In the genomic region with DNA sequence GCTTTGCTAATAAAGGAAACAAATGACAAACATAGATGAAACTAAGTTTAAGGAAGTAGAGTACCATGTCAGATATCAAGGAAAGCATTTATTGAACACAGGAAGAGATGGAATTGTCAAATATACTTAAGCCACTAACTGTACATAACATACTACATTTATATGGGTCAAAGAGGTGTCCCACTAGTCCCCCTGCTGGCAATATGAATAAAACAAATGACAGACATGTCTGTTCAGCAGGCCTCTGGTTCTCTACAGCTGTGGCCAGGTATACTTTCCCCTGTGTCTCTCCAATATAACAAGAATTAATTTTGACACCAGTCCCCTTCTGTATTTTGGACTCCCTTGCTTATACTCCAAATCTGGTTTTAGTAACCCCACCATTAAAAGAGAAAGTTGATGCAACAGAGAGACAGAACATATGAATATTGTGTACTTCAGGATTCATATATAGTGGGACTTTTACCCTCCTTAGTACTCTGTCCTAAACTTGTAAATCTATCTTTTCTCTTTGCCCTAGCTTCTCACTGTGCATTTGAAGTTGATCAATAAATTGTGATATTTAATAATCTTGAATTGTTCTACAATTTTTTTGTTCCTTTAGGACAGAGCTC, we compare ENCODE assay signal across 8 cellular contexts. TPM values are rescaled to one million over a fixed set of nuclear protein-coding genes. Genes with fewer than 3 reads are reported as not detected.
A peak's percentile ranks its signal among the peaks of the same experiment; 100 is the strongest.
DNase-seq lines count a peak whose midpoint lies in the region; ATAC-seq and TF ChIP-seq lines count a peak whose summit lies in the region.

No MANE protein-coding gene starts in this region.

- H3K27ac ChIP-seq in endodermal cell (ENCODE audit: low read depth, low read length), result no peak overlapping the region

- no peaks in the 10 kb centered on the region for H3K27me3 ChIP-seq in endodermal cell (ENCODE audit: control insufficient read depth, insufficient read depth, low read length, poor library complexity, severe bottlenecking)

- H3K4me1 Mint-ChIP-seq in endodermal cell (no peaks in the 10 kb centered on the region), progenitor cell of endocrine pancreas (ENCODE audit: low read depth) (no peaks in the 10 kb centered on the region)
- no peaks in the 10 kb centered on the region for H3K4me1 Mint-ChIP-seq in natural killer cell treated with Interleukin-12 subunit alpha and Interleukin-12 subunit beta and Interleukin-15 and Interleukin-18, amount 100 ng/mL, for 72 hours (ENCODE audit: low read depth in 2 of 2)

- H3K27me3 Mint-ChIP-seq in endodermal cell (ENCODE audit: insufficient read depth) (no peaks in the 10 kb centered on the region), progenitor cell of endocrine pancreas (no peaks in the 10 kb centered on the region)
- H3K27me3 Mint-ChIP-seq in natural killer cell treated with Interleukin-12 subunit alpha and Interleukin-12 subunit beta and Interleukin-15 and Interleukin-18, amount 100 ng/mL, for 72 hours, result no peaks in the 10 kb centered on the region

- H3K9me3 ChIP-seq in endodermal cell (ENCODE audit: control insufficient read depth, low read length), result no peaks in the 10 kb centered on the region

- TF ChIP-seq CTCF in endodermal cell (conservative IDR thresholded peaks at IDR 0.05) (peak; percentile 53), progenitor cell of endocrine pancreas (IDR thresholded peaks at IDR 0.05; ENCODE audit: unreplicated experiment) (peak; percentile 53)

- no peak overlapping the region for H3K9ac ChIP-seq in endodermal cell (ENCODE audit: extremely low read depth, low read length, poor library complexity, severe bottlenecking)

- H3K27ac Mint-ChIP-seq in endodermal cell (no peak overlapping the region), progenitor cell of endocrine pancreas (no peak overlapping the region)
- H3K27ac Mint-ChIP-seq in natural killer cell treated with Interleukin-12 subunit alpha and Interleukin-12 subunit beta and Interleukin-15 and Interleukin-18, amount 100 ng/mL, for 72 hours, result no peak overlapping the region

- no peak overlapping the region for H3K4me3 ChIP-seq in endodermal cell (ENCODE audit: low read length)

- H3K9me3 Mint-ChIP-seq in endodermal cell, result peaks cover 3% of the 10 kb centered on the region
- peaks cover 5% of the 10 kb centered on the region for H3K9me3 Mint-ChIP-seq in progenitor cell of endocrine pancreas (ENCODE audit: low read depth)
- H3K9me3 Mint-ChIP-seq in natural killer cell treated with Interleukin-12 subunit alpha and Interleukin-12 subunit beta and Interleukin-15 and Interleukin-18, amount 100 ng/mL, for 72 hours, result peaks cover 7% of the 10 kb centered on the region

- peak; percentile 50 for DNase-seq in D341Med (ENCODE audit: low spot score)
- DNase-seq in NCI-H2029 treated with DMSO at 0.1 percent for 48 hours (lab: John Stamatoyannopoulos, UW), result peak; percentile 6
- no peak for DNase-seq in endodermal cell
- no peak for DNase-seq in progenitor cell of endocrine pancreas (ENCODE audit: low spot score, unreplicated experiment)
- no peak for DNase-seq in natural killer cell treated with Interleukin-12 subunit alpha and Interleukin-12 subunit beta and Interleukin-15 and Interleukin-18, amount 100 ng/mL, for 72 hours (ENCODE audit: low spot score)
- DNase-seq in NCI-H1930 (lab: John Stamatoyannopoulos, UW), result no peak
- no peak for DNase-seq in CD1c-positive myeloid dendritic cell (ENCODE audit: extremely low spot score)

- ATAC-seq in GM21786 (IDR thresholded peaks at IDR 0.05; ENCODE audit: unreplicated experiment), result peak; percentile 69
- no peak for ATAC-seq in natural killer cell treated with Interleukin-12 subunit alpha and Interleukin-12 subunit beta and Interleukin-15 and Interleukin-18, amount 100 ng/mL, for 72 hours

- H3K4me3 Mint-ChIP-seq in endodermal cell (no peak overlapping the region), progenitor cell of endocrine pancreas (ENCODE audit: low read depth) (no peak overlapping the region)
- H3K4me3 Mint-ChIP-seq in natural killer cell treated with Interleukin-12 subunit alpha and Interleukin-12 subunit beta and Interleukin-15 and Interleukin-18, amount 100 ng/mL, for 72 hours, result no peak overlapping the region

- H3K4me1 ChIP-seq in endodermal cell (ENCODE audit: control insufficient read depth, insufficient read depth, low read length), result no peaks in the 10 kb centered on the region

- H3K36me3 Mint-ChIP-seq in endodermal cell (ENCODE audit: low read depth) (no peaks in the 10 kb centered on the region), progenitor cell of endocrine pancreas (ENCODE audit: insufficient read depth) (no peaks in the 10 kb centered on the region)
- H3K36me3 Mint-ChIP-seq in natural killer cell treated with Interleukin-12 subunit alpha and Interleukin-12 subunit beta and Interleukin-15 and Interleukin-18, amount 100 ng/mL, for 72 hours, result no peaks in the 10 kb centered on the region

- no peaks in the 10 kb centered on the region for H3K36me3 ChIP-seq in endodermal cell (ENCODE audit: control insufficient read depth, insufficient read depth, low read length)

RNA-seq across cellular contexts. Expression of gene CD36, which starts 42.9 kb away (rescaled TPM):
- total RNA-seq in endodermal cell (under 1 TPM; 0.18 to 0.29 TPM), progenitor cell of endocrine pancreas (7.2 and 7.7 TPM in 2 replicates)
- polyA plus RNA-seq in endodermal cell (2013, experiment 1 of 2), result 1.4 TPM
- 0.54 TPM for polyA plus RNA-seq in endodermal cell (2013, experiment 2 of 2)
- not detected for total RNA-seq in natural killer cell treated with Interleukin-12 subunit alpha and Interleukin-12 subunit beta and Interleukin-15 and Interleukin-18, amount 100 ng/mL, for 72 hours

Comparison
In these comparisons a context has a peak if more than half of its experiments do, and no peak if none do; other contexts are left out.
1. DNase-seq: peak in D341Med (single experiment) and NCI-H2029 treated with DMSO at 0.1 percent for 48 hours (single experiment); none in endodermal cell (single experiment), progenitor cell of endocrine pancreas (single experiment), natural killer cell treated with Interleukin-12 subunit alpha and Interleukin-12 subunit beta and Interleukin-15 and Interleukin-18, amount 100 ng/mL, for 72 hours (single experiment), NCI-H1930 (0 of 2) and CD1c-positive myeloid dendritic cell (single experiment).